27 cellular contexts compared by ENCODE assay signal in the genomic region with DNA sequence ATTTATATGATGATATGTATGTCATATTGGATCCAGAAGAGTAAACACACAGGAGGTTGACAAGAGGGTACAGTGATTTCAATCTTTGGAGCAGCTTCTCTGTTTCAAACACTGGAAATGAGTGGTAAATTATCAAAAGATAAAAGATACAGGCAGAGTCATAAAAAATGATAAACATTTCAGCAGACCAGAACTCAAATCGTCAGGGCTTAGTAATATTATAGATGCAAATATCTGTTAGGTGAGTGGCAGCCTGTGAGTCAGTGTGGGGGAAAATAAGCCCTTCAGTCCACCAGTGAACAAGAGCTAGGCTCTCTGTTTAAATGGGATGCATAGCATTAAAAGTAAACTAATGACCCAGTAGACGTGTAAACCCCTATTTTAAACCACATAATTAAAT.
A peak's percentile ranks its signal among the peaks of the same experiment; 100 is the strongest.
DNase-seq lines count a peak whose midpoint lies in the region; ATAC-seq, FAIRE-seq and TF ChIP-seq lines count a peak whose summit lies in the region.
"Had no signal": no experiment of that assay in that cellular context is flagged by ENCODE, and none has a peak within 500 bp of the region (broad histone marks: within the 10 kb centered on the region; RNA-seq: fewer than 3 reads in every experiment).

No MANE protein-coding gene starts in this region.

- FAIRE-seq in pancreas (lab: Jason Lieb, UNC) = no peak
- FAIRE-seq: colon, H1 had no signal

- no peak for ATAC-seq in HG02970 (IDR thresholded peaks at IDR 0.05; ENCODE audit: low FRiP score, unreplicated experiment)
- ATAC-seq in pancreas = no peak
- ATAC-seq: body of pancreas, Right ventricle myocardium inferior, WTC11 had no signal

- no TSS peak for BruUV-seq in PC-9 (replicated peaks; lab: Mats Ljungman, UMichigan)

- H3K4me1 ChIP-seq in PC-9 (replicated peaks; ENCODE audit: insufficient read depth) (no peaks in the 10 kb centered on the region), pancreas (no peaks in the 10 kb centered on the region)
- H3K4me1 ChIP-seq: body of pancreas, esophagus muscularis mucosa, stomach, tibial artery had no signal

- H3K79me2 ChIP-seq in PC-9 (ENCODE audit: low read depth) = no peaks in the 10 kb centered on the region

- H3K36me3 ChIP-seq in MG63 = no peaks in the 10 kb centered on the region
- no peaks in the 10 kb centered on the region for H3K36me3 ChIP-seq in brain microvascular endothelial cell (replicated peaks)
- no peaks in the 10 kb centered on the region for H3K36me3 ChIP-seq in PC-9 (ENCODE audit: low read depth)
- H3K36me3 ChIP-seq in pancreas = no peaks in the 10 kb centered on the region
- H3K36me3 ChIP-seq: esophagus muscularis mucosa, stomach, tibial artery had no signal

- no peaks in the 10 kb centered on the region for H3K9me2 ChIP-seq in PC-9 (ENCODE audit: insufficient read depth)

- H3K9me3 ChIP-seq in MG63 = no peaks in the 10 kb centered on the region
- H3K9me3 ChIP-seq in PC-9 (ENCODE audit: insufficient read depth, low read depth) = no peaks in the 10 kb centered on the region
- no peaks in the 10 kb centered on the region for H3K9me3 ChIP-seq in pancreas
- H3K9me3 ChIP-seq: body of pancreas, esophagus muscularis mucosa, stomach, tibial artery had no signal

- H3K4me2 ChIP-seq in PC-9 = no peak overlapping the region

- H3K27ac ChIP-seq in brain microvascular endothelial cell (no peak overlapping the region), PC-9 (no peak overlapping the region), pancreas (no peak overlapping the region)
- H3K27ac ChIP-seq: body of pancreas, esophagus muscularis mucosa, stomach, tibial artery had no signal

- no peak overlapping the region for H2AFZ ChIP-seq in PC-9

- H4K20me1 ChIP-seq in PC-9 (ENCODE audit: insufficient read depth) = no peaks in the 10 kb centered on the region

- WGBS in pancreas, 2 donors = 34 to 35% methylated on average over 2 of the region's 2 CpGs

- in situ Hi-C loops in brain microvascular endothelial cell (cut with HindIII; ENCODE audit: low pct_ligation_motif_present, low sequenced_read_pairs) = no loop called here

- H3K27me3 ChIP-seq in MG63 (no peaks in the 10 kb centered on the region), brain microvascular endothelial cell (replicated peaks) (no peaks in the 10 kb centered on the region), PC-9 (ENCODE audit: insufficient read depth, low read depth) (no peaks in the 10 kb centered on the region), pancreas (no peaks in the 10 kb centered on the region)
- H3K27me3 ChIP-seq: body of pancreas, esophagus muscularis mucosa, stomach, tibial artery had no signal

- H3K4me3 ChIP-seq in MG63 (no peak overlapping the region), brain microvascular endothelial cell (ENCODE audit: low read depth, low read length) (no peak overlapping the region), PC-9 (no peak overlapping the region), pancreas (no peak overlapping the region)
- H3K4me3 ChIP-seq: body of pancreas, esophagus muscularis mucosa, stomach, tibial artery had no signal

- H3F3A ChIP-seq in PC-9 (ENCODE audit: insufficient read depth, low read depth) = no peaks in the 10 kb centered on the region

- CTCF ChIA-PET in PC-9 (lab: Charles Lee) = interaction anchor here (0.6 kb wide), 1 partner anchor 219 kb away, joined by 18 read pairs; no protein-coding TSS in a partner anchor

- POLR2A ChIA-PET in PC-9 (lab: Charles Lee; ENCODE audit: unreplicated experiment) = no interaction called here

- intact Hi-C loops in PC-9 (cut with micrococcal nuclease; ENCODE audit: unreplicated experiment) (no loop called here), pancreas (cut with DNase I) (no loop called here)

- DNase-seq in EH (ENCODE audit: low read depth) (peak; percentile 1), MG63 (peak; percentile 44), brain microvascular endothelial cell (peak; percentile 77), kidney tubule cell (ENCODE audit: low spot score) (peak; percentile 51), PC-9 (no peak), cerebellar cortex (ENCODE audit: low spot score) (no peak), pancreas (no peak)
- DNase-seq: activated CD4-positive, alpha-beta T cell treated with anti-CD3 and anti-CD28 coated beads, Interleukin-2, amount 50 U/mL, for 1 hour; body of pancreas; CD4-positive, alpha-beta T cell; DMS153; effector CD8-positive, alpha-beta T cell; Kasumi-1; NCI-H1092; NCI-H2029; NCI-H2227 treated with DMSO at 0.1 percent for 48 hours; NCI-H82; stimulated activated CD8-positive, alpha-beta memory T cell treated with anti-CD3 and anti-CD28 coated beads, Interleukin-4, amount 100 ng/mL, for 48 hours; stomach; T1000; tibial artery had no signal

- TF ChIP-seq CTCF in brain microvascular endothelial cell (IDR thresholded peaks at IDR 0.05; ENCODE audit: low read depth, low read length, missing control alignments) = no peak
- TF ChIP-seq CTCF in PC-9 (conservative IDR thresholded peaks at IDR 0.05) = no peak
- TF ChIP-seq CTCF in pancreas (IDR thresholded peaks at IDR 0.05) = no peak

Comparison
In these comparisons a context has a peak if more than half of its experiments do, and no peak if none do; other contexts are left out.
1. DNase-seq: peak in EH (single experiment), MG63 (single experiment), brain microvascular endothelial cell (single experiment) and kidney tubule cell (single experiment); none in PC-9 (0 of 2), cerebellar cortex (single experiment) and pancreas (0 of 6).